1 cellular context compared by ENCODE assay signal in genomic region chr4:169201144-169202124, GRCh38.
TF ChIP-seq lines count a peak whose summit lies in the region.

No MANE protein-coding gene starts in this region.

TF ChIP-seq in GM12878, 131 proteins besides CTCF, POLR2A, EP300 and RAD21 (continued from another document):
- TF ChIP-seq E4F1 (IDR thresholded peaks at IDR 0.05; ENCODE audit: borderline replicate concordance, partially characterized antibody) (no peak), FOXM1 (IDR thresholded peaks at IDR 0.05; ENCODE audit: low read depth, low read length) (no peak), GABPA (IDR thresholded peaks at IDR 0.05; ENCODE audit: low read depth) (no peak), CHD2 (IDR thresholded peaks at IDR 0.05; ENCODE audit: borderline replicate concordance, low read depth, low read length) (no peak), SRF (IDR thresholded peaks at IDR 0.05; ENCODE audit: low read depth in 2 of 2, low read length in 2 of 2) (no peak)
- TF ChIP-seq, protein P1, sequence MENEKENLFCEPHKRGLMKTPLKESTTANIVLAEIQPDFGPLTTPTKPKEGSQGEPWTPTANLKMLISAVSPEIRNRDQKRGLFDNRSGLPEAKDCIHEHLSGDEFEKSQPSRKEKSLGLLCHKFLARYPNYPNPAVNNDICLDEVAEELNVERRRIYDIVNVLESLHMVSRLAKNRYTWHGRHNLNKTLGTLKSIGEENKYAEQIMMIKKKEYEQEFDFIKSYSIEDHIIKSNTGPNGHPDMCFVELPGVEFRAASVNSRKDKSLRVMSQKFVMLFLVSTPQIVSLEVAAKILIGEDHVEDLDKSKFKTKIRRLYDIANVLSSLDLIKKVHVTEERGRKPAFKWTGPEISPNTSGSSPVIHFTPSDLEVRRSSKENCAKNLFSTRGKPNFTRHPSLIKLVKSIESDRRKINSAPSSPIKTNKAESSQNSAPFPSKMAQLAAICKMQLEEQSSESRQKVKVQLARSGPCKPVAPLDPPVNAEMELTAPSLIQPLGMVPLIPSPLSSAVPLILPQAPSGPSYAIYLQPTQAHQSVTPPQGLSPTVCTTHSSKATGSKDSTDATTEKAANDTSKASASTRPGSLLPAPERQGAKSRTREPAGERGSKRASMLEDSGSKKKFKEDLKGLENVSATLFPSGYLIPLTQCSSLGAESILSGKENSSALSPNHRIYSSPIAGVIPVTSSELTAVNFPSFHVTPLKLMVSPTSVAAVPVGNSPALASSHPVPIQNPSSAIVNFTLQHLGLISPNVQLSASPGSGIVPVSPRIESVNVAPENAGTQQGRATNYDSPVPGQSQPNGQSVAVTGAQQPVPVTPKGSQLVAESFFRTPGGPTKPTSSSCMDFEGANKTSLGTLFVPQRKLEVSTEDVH (IDR thresholded peaks at IDR 0.05; ENCODE audit: low read depth, partially characterized antibody): no peak
